9 cellular contexts compared by ENCODE assay signal in the genomic region with DNA sequence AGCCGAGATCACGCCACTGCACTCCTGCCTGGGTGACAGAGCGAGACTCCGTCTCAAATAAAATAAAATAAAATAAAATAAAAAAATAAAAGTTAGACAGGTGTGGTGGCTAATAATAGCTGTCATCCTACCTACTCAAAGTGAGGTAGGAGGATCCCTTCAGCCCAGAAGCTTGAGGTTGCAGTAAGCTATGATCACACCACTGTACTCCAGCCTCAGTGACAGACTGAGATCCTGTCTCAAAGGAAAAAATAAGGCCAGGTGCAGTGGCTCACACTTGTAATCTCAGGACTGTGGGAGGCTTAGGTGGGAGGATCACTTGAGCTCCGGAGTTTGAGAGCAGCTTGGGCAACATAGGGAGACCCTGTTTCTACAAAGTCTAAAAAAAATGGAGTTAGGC. TPM values are rescaled to one million over a fixed set of nuclear protein-coding genes. Genes with fewer than 3 reads are reported as not detected.
"Had no signal": no experiment of that assay in that cellular context is flagged by ENCODE, and none has a peak within 500 bp of the region (broad histone marks: within the 10 kb centered on the region; RNA-seq: fewer than 3 reads in every experiment).

No MANE protein-coding gene starts in this region.

- H3K9me3 Mint-ChIP-seq: GM23338, H9, HFFc6, IgD-negative memory B cell had no signal

- ATAC-seq: GM23338, HepG2 had no signal

- H3K4me3 Mint-ChIP-seq: GM23338, H9, HFFc6, IgD-negative memory B cell had no signal

- DNase-seq: H9, HCEC 1CT, HFFc6, KBM-7 had no signal

- H3K27me3 Mint-ChIP-seq: IgD-negative memory B cell had no signal

- H3K4me1 Mint-ChIP-seq: GM23338 had no signal

- H3K27ac Mint-ChIP-seq: GM23338, HFFc6, IgD-negative memory B cell had no signal

RNA-seq across cellular contexts. Expression of a gene that starts 18.8 kb away (rescaled TPM):
- total RNA-seq: GM23338, H1, H9, HFFc6, HT1080 had no signal
- polyA plus RNA-seq: IgD-negative memory B cell had no signal

RNA-seq across cellular contexts. Expression of a gene that starts 44.8 kb away (rescaled TPM):
- polyA plus RNA-seq: IgD-negative memory B cell had no signal
